Comparison of ENCODE assay signal across 1 cellular context in genomic region chr2:190533968-190534309, GRCh38.
TF ChIP-seq lines count a peak whose summit lies in the region.

No MANE protein-coding gene starts in this region.

TF ChIP-seq in GM23338, 12 proteins besides CTCF, POLR2A, EP300 and RAD21 (continued from another document):
- TF ChIP-seq ZNF462 (CRISPR knock-in tag; IDR thresholded peaks at IDR 0.05) (no peak), JUNB (IDR thresholded peaks at IDR 0.05; ENCODE audit: unreplicated experiment) (no peak), STAT1 (IDR thresholded peaks at IDR 0.05; ENCODE audit: unreplicated experiment) (no peak), ETS1 (IDR thresholded peaks at IDR 0.05) (no peak), ZNF331 (CRISPR knock-in tag; IDR thresholded peaks at IDR 0.05; ENCODE audit: low read depth) (no peak)
